In genomic region chr17:82294086-82294773, GRCh38 we compare ENCODE assay signal across 9 cellular contexts. TPM values are rescaled to one million over a fixed set of nuclear protein-coding genes. Genes with fewer than 3 reads are reported as not detected.
DNase-seq lines count a peak whose midpoint lies in the region; ATAC-seq and TF ChIP-seq lines count a peak whose summit lies in the region.
"Had no signal": no experiment of that assay in that cellular context is flagged by ENCODE, and none has a peak within 500 bp of the region (broad histone marks: within the 10 kb centered on the region; RNA-seq: fewer than 3 reads in every experiment).

No MANE protein-coding gene starts in this region.

- H3K4me3 ChIP-seq in spleen, result peak overlapping the region in 6 of 8 donors; percentile 13 to 81 (median 64)

- H3K9me3 Mint-ChIP-seq in HFFc6, result no peaks in the 10 kb centered on the region
- no peaks in the 10 kb centered on the region for H3K9me3 Mint-ChIP-seq in activated T-helper 17 cell treated with anti-CD3 and anti-CD28 coated beads, Interleukin-2, amount 50 U/mL, for 72 hours

- no peak for ATAC-seq in activated T-helper 17 cell treated with anti-CD3 and anti-CD28 coated beads, Interleukin-2, amount 50 U/mL, for 72 hours (replicated peaks)
- ATAC-seq in foreskin keratinocyte (no peak), GM18868 (IDR thresholded peaks at IDR 0.05; ENCODE audit: unreplicated experiment) (no peak), HG03469 (IDR thresholded peaks at IDR 0.05; ENCODE audit: unreplicated experiment) (no peak)

- 88 to 94% (median 91%) methylated on average over 14 of the region's 14 CpGs for WGBS in spleen, 5 donors

- H3K27ac Mint-ChIP-seq in HFFc6, result peak overlapping the region; percentile 45; the same call in 1 of the 2 replicates
- H3K27ac Mint-ChIP-seq in activated T-helper 17 cell treated with anti-CD3 and anti-CD28 coated beads, Interleukin-2, amount 50 U/mL, for 72 hours, result peak overlapping the region; percentile 79

- no peak for TF ChIP-seq CTCF in HFFc6 (IDR thresholded peaks at IDR 0.05)
- no peak for TF ChIP-seq CTCF in foreskin keratinocyte (conservative IDR thresholded peaks at IDR 0.05)
- no peak for TF ChIP-seq CTCF in spleen (IDR thresholded peaks at IDR 0.05 in 8 of 11, conservative IDR thresholded peaks at IDR 0.05 in 3 of 11)

- peak overlapping the region; percentile 75 for H3K27ac ChIP-seq in foreskin keratinocyte
- peak overlapping the region in 7 of 8 donors; percentile 78 to 100 (median 96) for H3K27ac ChIP-seq in spleen
- H3K27ac ChIP-seq: KMS-11 had no signal

- H3K36me3 ChIP-seq in spleen, result no peaks in the 10 kb centered on the region

- TF ChIP-seq POLR2A in spleen (IDR thresholded peaks at IDR 0.05), result no peak

- intact Hi-C loops in spleen (cut with DNase I; ENCODE audit: low total_unique reads), result no loop called here

- DNase-seq in HFFc6, result no peak
- no peak for DNase-seq in foreskin keratinocyte
- DNase-seq in spleen, result no peak
- no peak for DNase-seq in hepatic stellate cell (ENCODE audit: low spot score)
- DNase-seq in NCI-H524 treated with DMSO at 0.1 percent for 48 hours (lab: John Stamatoyannopoulos, UW), result no peak

- H3K9me3 ChIP-seq in spleen, result no peaks in the 10 kb centered on the region

- H3K36me3 Mint-ChIP-seq in HFFc6 (ENCODE audit: low read depth), result no peaks in the 10 kb centered on the region
- peaks cover 40% of the 10 kb centered on the region for H3K36me3 Mint-ChIP-seq in activated T-helper 17 cell treated with anti-CD3 and anti-CD28 coated beads, Interleukin-2, amount 50 U/mL, for 72 hours (ENCODE audit: low read depth)

- no peaks in the 10 kb centered on the region for H3K27me3 ChIP-seq in foreskin keratinocyte
- H3K27me3 ChIP-seq in spleen (replicated peaks in 1 of 7), result no peaks in the 10 kb centered on the region

- H3K4me1 ChIP-seq in foreskin keratinocyte (peaks cover 15% of the 10 kb centered on the region), spleen (peaks cover 10 to 73% (median 54%) of the 10 kb centered on the region in 6 donors)

- peak overlapping the region; percentile 81 for H3K4me3 Mint-ChIP-seq in HFFc6
- H3K4me3 Mint-ChIP-seq in activated T-helper 17 cell treated with anti-CD3 and anti-CD28 coated beads, Interleukin-2, amount 50 U/mL, for 72 hours, result peak overlapping the region; percentile 55

- peaks cover 3% of the 10 kb centered on the region for H3K27me3 Mint-ChIP-seq in HFFc6 (ENCODE audit: insufficient read depth)
- H3K27me3 Mint-ChIP-seq in activated T-helper 17 cell treated with anti-CD3 and anti-CD28 coated beads, Interleukin-2, amount 50 U/mL, for 72 hours, result no peaks in the 10 kb centered on the region

- H3K4me1 Mint-ChIP-seq in HFFc6 (ENCODE audit: low read depth), result peaks cover 51% of the 10 kb centered on the region
- peaks cover 22% of the 10 kb centered on the region for H3K4me1 Mint-ChIP-seq in activated T-helper 17 cell treated with anti-CD3 and anti-CD28 coated beads, Interleukin-2, amount 50 U/mL, for 72 hours

RNA-seq across cellular contexts. Expression of gene CSNK1D, which starts 20.7 kb away (rescaled TPM):
- 100 to 1,000 TPM; 116 to 128 (median 118) TPM for total RNA-seq in HFFc6 (2021; fragmentation: NEBNext Ultra II Directional; extraction: Animal tissue kit (Norgen Biotek cat#: 25700))
- total RNA-seq in activated T-helper 17 cell treated with anti-CD3 and anti-CD28 coated beads, Interleukin-2, amount 50 U/mL, for 72 hours, result 100 to 1,000 TPM; 140 to 142 TPM
- total RNA-seq in foreskin keratinocyte (57.7 and 62.8 TPM in 2 replicates), spleen (100 to 1,000 TPM in 5 of 7 donors, 10 to 100 TPM in 2; 74.3 to 216 (median 160) TPM)
- polyA plus RNA-seq in foreskin keratinocyte (75.6 and 81.9 TPM in 2 replicates), spleen (100 to 1,000 TPM in 1 of 3 donors, 10 to 100 TPM in 2; 46.5 to 122 (median 67.2) TPM)

RNA-seq across cellular contexts. Expression of gene CD7, which starts 23.2 kb away (rescaled TPM):
- total RNA-seq in HFFc6 (2021; fragmentation: NEBNext Ultra II Directional; extraction: Animal tissue kit (Norgen Biotek cat#: 25700)), result under 1 TPM in 1 of 6 experiments, not detected in 5; 0.20 TPM
- total RNA-seq in activated T-helper 17 cell treated with anti-CD3 and anti-CD28 coated beads, Interleukin-2, amount 50 U/mL, for 72 hours, result 100 to 1,000 TPM; 193 to 378 TPM
- not detected in 2 replicates for total RNA-seq in foreskin keratinocyte
- polyA plus RNA-seq in foreskin keratinocyte, result not detected in 2 replicates
- total RNA-seq in spleen, result 10 to 100 TPM; 18.9 to 60.1 (median 39.4) TPM
- 10 to 100 TPM; 14.8 to 24.5 (median 16.1) TPM for polyA plus RNA-seq in spleen

RNA-seq across cellular contexts. Expression of gene SECTM1, which starts 39.3 kb away (rescaled TPM):
- 1 to 10 TPM; 1.7 to 3.9 (median 2.8) TPM for total RNA-seq in HFFc6 (2021; fragmentation: NEBNext Ultra II Directional; extraction: Animal tissue kit (Norgen Biotek cat#: 25700))
- total RNA-seq in activated T-helper 17 cell treated with anti-CD3 and anti-CD28 coated beads, Interleukin-2, amount 50 U/mL, for 72 hours, result 10 to 100 TPM; 16.4 to 22.3 TPM
- total RNA-seq in foreskin keratinocyte (5.0 and 6.6 TPM in 2 replicates), spleen (100 to 1,000 TPM in 1 of 7 donors, 10 to 100 TPM in 6; 55.6 to 141 (median 66.6) TPM)
- polyA plus RNA-seq in foreskin keratinocyte (8.2 and 9.5 TPM in 2 replicates), spleen (10 to 100 TPM in 1 of 3 donors, 1 to 10 TPM in 2; 6.0 to 15.2 (median 7.0) TPM)

Comparison
In these comparisons a context has a peak if more than half of its experiments do, and no peak if none do; other contexts are left out.
1. RNA of gene CD7, which starts 23.2 kb away (total RNA-seq): 193 to 378 TPM in activated T-helper 17 cell treated with anti-CD3 and anti-CD28 coated beads, Interleukin-2, amount 50 U/mL, for 72 hours and 18.9 to 60.1 TPM in spleen; 0.20 TPM in HFFc6 and not detected in foreskin keratinocyte; every median in the first group is over 10 times any median in the second.